23 cellular contexts compared by ENCODE assay signal in the genomic region with DNA sequence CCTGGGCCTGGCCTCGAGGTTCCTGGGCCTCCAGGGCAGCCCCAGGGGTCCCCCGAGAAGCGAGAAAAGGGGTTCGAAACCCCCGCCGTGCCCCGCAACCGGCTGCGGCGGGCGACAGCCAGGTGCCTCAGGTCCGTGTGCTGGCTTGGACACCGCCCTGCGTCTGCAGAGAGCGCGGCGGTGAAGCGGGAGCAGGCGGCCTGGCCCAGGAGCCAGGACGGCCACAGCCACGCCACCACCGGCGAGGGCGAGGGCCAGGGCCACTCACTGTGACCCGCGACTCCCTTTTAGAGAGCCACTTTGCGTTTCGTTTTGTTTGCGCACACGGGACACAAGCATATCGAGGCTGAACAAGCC.
"Had no signal": no experiment of that assay in that cellular context is flagged by ENCODE, and none has a peak within 500 bp of the region (broad histone marks: within the 10 kb centered on the region; RNA-seq: fewer than 3 reads in every experiment).

No MANE protein-coding gene starts in this region.

- H3K27ac ChIP-seq: breast epithelium, left ventricle myocardium inferior, parathyroid adenoma, transverse colon, uterus had no signal

- ATAC-seq: activated T-cell treated with anti-CD3 and anti-CD28 coated beads, Interleukin-2, amount 50 U/mL, for 4 hours; stimulated activated memory B cell treated with anti-CD40 and anti-IgM and Interleukin-4, amounts not matched to agents 10 μg/mL and 1 μg/mL and 100 μg/mL, for 72 hours; T-helper 17 cell had no signal

- H3K4me2 ChIP-seq: smooth muscle cell had no signal

- H3K27ac Mint-ChIP-seq: activated naive CD4-positive, alpha-beta T cell treated with anti-CD3 and anti-CD28 coated beads for 36 hours; activated naive CD8-positive, alpha-beta T cell treated with anti-CD3 and anti-CD28 coated beads, Interleukin-2, amount 10 ng/mL, durations not matched to agents 7 days and 5 days; stimulated activated memory B cell treated with anti-CD40 and anti-IgM and Interleukin-4, amounts not matched to agents 10 μg/mL and 1 μg/mL and 100 μg/mL, for 72 hours had no signal

- H3K4me3 ChIP-seq: breast epithelium, left ventricle myocardium inferior, smooth muscle cell, transverse colon, uterus had no signal

- H3K9me3 ChIP-seq: breast epithelium, left ventricle myocardium inferior, transverse colon, uterus had no signal

- H3K9ac ChIP-seq: parathyroid adenoma had no signal

- H3K79me2 ChIP-seq: parathyroid adenoma had no signal

- H3K4me3 Mint-ChIP-seq: activated naive CD4-positive, alpha-beta T cell treated with anti-CD3 and anti-CD28 coated beads for 36 hours; activated naive CD8-positive, alpha-beta T cell treated with anti-CD3 and anti-CD28 coated beads, Interleukin-2, amount 10 ng/mL, durations not matched to agents 7 days and 5 days; activated T-cell treated with anti-CD3 and anti-CD28 coated beads, Interleukin-2, amount 50 U/mL, for 4 hours; central memory CD8-positive, alpha-beta T cell; nephron; stimulated activated memory B cell treated with anti-CD40 and anti-IgM and Interleukin-4, amounts not matched to agents 10 μg/mL and 1 μg/mL and 100 μg/mL, for 72 hours; T-helper 17 cell had no signal

- H3K9me3 Mint-ChIP-seq: central memory CD8-positive, alpha-beta T cell; stimulated activated memory B cell treated with anti-CD40 and anti-IgM and Interleukin-4, amounts not matched to agents 10 μg/mL and 1 μg/mL and 100 μg/mL, for 72 hours had no signal

- H3K4me1 ChIP-seq: breast epithelium, left ventricle myocardium inferior, parathyroid adenoma, uterus had no signal

- DNase-seq: activated CD4-positive, alpha-beta T cell treated with anti-CD3 and anti-CD28 coated beads for 4 hours; activated CD4-positive, alpha-beta T cell treated with anti-CD3 and anti-CD28 coated beads, Interleukin-2, amount 50 U/mL, for 48 hours; activated CD4-positive, CD25-positive, alpha-beta regulatory T cell; activated CD8-positive, alpha-beta memory T cell treated with anti-CD3 and anti-CD28 coated beads, Interleukin-2, amount 50 U/mL, for 48 hours; activated effector memory CD4-positive, alpha-beta T cell treated with Interleukin-2 at 50 U/mL for 16 hours; activated naive CD4-positive, alpha-beta T cell treated with anti-CD3 and anti-CD28 coated beads for 36 hours; activated naive CD8-positive, alpha-beta T cell treated with anti-CD3 and anti-CD28 coated beads, Interleukin-2, amount 10 ng/mL, durations not matched to agents 7 days and 5 days; activated T-cell treated with anti-CD3 and anti-CD28 coated beads, Interleukin-2, amount 50 U/mL, for 4 hours; amniotic stem cell; foreskin fibroblast; left ventricle myocardium inferior; midbrain; stimulated activated CD4-positive, alpha-beta T cell treated with anti-CD3 and anti-CD28 coated beads, Interleukin-15, amount 100 ng/mL, for 24 hours; T-helper 17 cell; uterus had no signal

- FAIRE-seq: colon had no signal

- H3K27me3 Mint-ChIP-seq: activated naive CD8-positive, alpha-beta T cell treated with anti-CD3 and anti-CD28 coated beads, Interleukin-2, amount 10 ng/mL, durations not matched to agents 7 days and 5 days; central memory CD8-positive, alpha-beta T cell; stimulated activated memory B cell treated with anti-CD40 and anti-IgM and Interleukin-4, amounts not matched to agents 10 μg/mL and 1 μg/mL and 100 μg/mL, for 72 hours; T-helper 17 cell had no signal

- H3K27me3 ChIP-seq: breast epithelium, transverse colon, uterus had no signal

- H3K36me3 ChIP-seq: breast epithelium, left ventricle myocardium inferior, transverse colon, uterus had no signal
